In the genomic region with DNA sequence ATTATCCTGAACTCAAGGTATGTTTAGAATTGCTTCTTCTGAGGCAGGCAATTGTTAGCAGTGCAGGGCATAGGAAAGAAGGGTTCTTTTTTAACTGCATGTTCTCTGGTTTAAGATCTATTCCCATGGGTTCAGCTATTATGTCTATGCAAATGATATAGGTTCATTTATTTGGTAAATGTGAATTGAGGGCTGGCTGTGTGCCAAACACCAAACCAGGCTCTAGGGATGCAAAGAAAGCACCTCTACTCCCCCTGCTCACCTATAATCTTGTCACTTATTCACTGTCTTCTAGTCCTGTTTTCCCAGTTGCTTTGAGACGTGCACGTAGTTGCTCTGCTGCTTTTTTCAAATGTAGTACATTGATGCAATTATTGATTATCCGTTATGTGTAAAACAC, we compare ENCODE assay signal across 8 cellular contexts. TPM values are rescaled to one million over a fixed set of nuclear protein-coding genes. Genes with fewer than 3 reads are reported as not detected.
DNase-seq lines count a peak whose midpoint lies in the region; ATAC-seq, FAIRE-seq and TF ChIP-seq lines count a peak whose summit lies in the region.

No MANE protein-coding gene starts in this region.

- peak overlapping the region; percentile 81 for H3K4me3 ChIP-seq in AG10803 (ENCODE audit: low read length)
- H3K4me3 ChIP-seq in MM.1S (ENCODE audit: low read length) = peak overlapping the region; percentile 61
- H3K4me3 ChIP-seq in colonic mucosa = peak overlapping the region; percentile 54

- FAIRE-seq in frontal cortex (lab: Jason Lieb, UNC) = no peak

- H3K4me3 Mint-ChIP-seq in natural killer cell treated with Interleukin-12 subunit alpha and Interleukin-12 subunit beta and Interleukin-15 and Interleukin-18, amount 100 ng/mL, for 72 hours = peak overlapping the region; percentile 99

- H3K4me2 ChIP-seq in MM.1S (ENCODE audit: low read depth, low read length) = peak overlapping the region; percentile 63

- H3F3A ChIP-seq in MM.1S (ENCODE audit: insufficient read depth, low read length) = peaks cover 6% of the 10 kb centered on the region; the same call in 1 of the 2 replicates

- H3K9me2 ChIP-seq in MM.1S (replicated peaks; ENCODE audit: insufficient read depth, low read length) = no peaks in the 10 kb centered on the region

- peaks cover 40 to 45% of the 10 kb centered on the region in 2 donors for H3K4me1 Mint-ChIP-seq in natural killer cell treated with Interleukin-12 subunit alpha and Interleukin-12 subunit beta and Interleukin-15 and Interleukin-18, amount 100 ng/mL, for 72 hours (ENCODE audit: low read depth in 2 of 2)

- peak overlapping the region; percentile 96 to 99 for H3K27ac Mint-ChIP-seq in natural killer cell treated with Interleukin-12 subunit alpha and Interleukin-12 subunit beta and Interleukin-15 and Interleukin-18, amount 100 ng/mL, for 72 hours

- TF ChIP-seq CTCF in AG10803 (conservative IDR thresholded peaks at IDR 0.05; ENCODE audit: low read length) (no peak), MM.1S (IDR thresholded peaks at IDR 0.05; ENCODE audit: low read length) (no peak), colonic mucosa (IDR thresholded peaks at IDR 0.05) (no peak)

- ATAC-seq in natural killer cell treated with Interleukin-12 subunit alpha and Interleukin-12 subunit beta and Interleukin-15 and Interleukin-18, amount 100 ng/mL, for 72 hours = no peak
- ATAC-seq in GM21390 (IDR thresholded peaks at IDR 0.05; ENCODE audit: unreplicated experiment) = no peak

- intact Hi-C loops in colonic mucosa (cut with DNase I) = loop anchor here (10.0 kb wide), 1 partner anchor 140 kb away; no protein-coding TSS in a partner anchor

- H3K36me3 ChIP-seq in MM.1S (replicated peaks; ENCODE audit: insufficient read depth, low read length) (no peaks in the 10 kb centered on the region), colonic mucosa (no peaks in the 10 kb centered on the region)

- peaks cover 4% of the 10 kb centered on the region for H3K9me3 Mint-ChIP-seq in natural killer cell treated with Interleukin-12 subunit alpha and Interleukin-12 subunit beta and Interleukin-15 and Interleukin-18, amount 100 ng/mL, for 72 hours

- no peaks in the 10 kb centered on the region for H4K20me1 ChIP-seq in MM.1S (ENCODE audit: insufficient read depth, low read length)

- H3K27me3 Mint-ChIP-seq in natural killer cell treated with Interleukin-12 subunit alpha and Interleukin-12 subunit beta and Interleukin-15 and Interleukin-18, amount 100 ng/mL, for 72 hours = no peaks in the 10 kb centered on the region

- H3K79me2 ChIP-seq in MM.1S (ENCODE audit: low read length) = peaks cover 13% of the 10 kb centered on the region; the same call in 1 of the 2 replicates

- H3K9ac ChIP-seq in MM.1S (ENCODE audit: low read length) (peak overlapping the region; percentile 11; the same call in 1 of the 2 replicates), colonic mucosa (ENCODE audit: low read depth in 2 of 2, low read length in 2 of 2) (peak overlapping the region in 1 of 2 donors; percentile 68)

- H3K4me1 ChIP-seq in MM.1S (ENCODE audit: low read length) = peaks cover 14% of the 10 kb centered on the region
- no peaks in the 10 kb centered on the region for H3K4me1 ChIP-seq in colonic mucosa

- H3K9me3 ChIP-seq in MM.1S (replicated peaks; ENCODE audit: insufficient read depth, low read length) (no peaks in the 10 kb centered on the region), colonic mucosa (no peaks in the 10 kb centered on the region)

- peak overlapping the region; percentile 84 for H2AFZ ChIP-seq in MM.1S (ENCODE audit: low read length)

- H3K27me3 ChIP-seq in MM.1S (replicated peaks; ENCODE audit: insufficient read depth, low read length) (no peaks in the 10 kb centered on the region), colonic mucosa (no peaks in the 10 kb centered on the region)

- H3K36me3 Mint-ChIP-seq in natural killer cell treated with Interleukin-12 subunit alpha and Interleukin-12 subunit beta and Interleukin-15 and Interleukin-18, amount 100 ng/mL, for 72 hours = peaks cover 12% of the 10 kb centered on the region

- H3K27ac ChIP-seq in MM.1S (ENCODE audit: low read length) (no peak overlapping the region; the same call in 1 of the 2 replicates), colonic mucosa (peak overlapping the region; percentile 72)

- DNase-seq in AG10803 (ENCODE audit: low read depth) (no peak), MM.1S (no peak), colonic mucosa (no peak), frontal cortex (ENCODE audit: low spot score in 2 of 2) (no peak)
- no peak for DNase-seq in natural killer cell treated with Interleukin-12 subunit alpha and Interleukin-12 subunit beta and Interleukin-15 and Interleukin-18, amount 100 ng/mL, for 72 hours (ENCODE audit: low spot score)
- no peak for DNase-seq in stimulated activated CD4-positive, alpha-beta T cell treated with anti-CD3 and anti-CD28 coated beads, Interleukin-12 subunit alpha, Interleukin-12 subunit beta, amount 100 ng/mL, for 4 hours
- no peak for DNase-seq in NK-92 treated with Interleukin-12 subunit alpha and Interleukin-12 subunit beta, amount 100 ng/mL, for 24 hours (lab: John Stamatoyannopoulos, UW)

RNA-seq across cellular contexts. Expression of gene KIFAP3, which starts 0.7 kb away (rescaled TPM):
- total RNA-seq in colonic mucosa = 10 to 100 TPM; 18.3 to 27.6 TPM
- total RNA-seq in natural killer cell treated with Interleukin-12 subunit alpha and Interleukin-12 subunit beta and Interleukin-15 and Interleukin-18, amount 100 ng/mL, for 72 hours = 10 to 100 TPM; 33.6 to 38.3 TPM
- total RNA-seq in frontal cortex = 275 TPM
